In the genomic region with DNA sequence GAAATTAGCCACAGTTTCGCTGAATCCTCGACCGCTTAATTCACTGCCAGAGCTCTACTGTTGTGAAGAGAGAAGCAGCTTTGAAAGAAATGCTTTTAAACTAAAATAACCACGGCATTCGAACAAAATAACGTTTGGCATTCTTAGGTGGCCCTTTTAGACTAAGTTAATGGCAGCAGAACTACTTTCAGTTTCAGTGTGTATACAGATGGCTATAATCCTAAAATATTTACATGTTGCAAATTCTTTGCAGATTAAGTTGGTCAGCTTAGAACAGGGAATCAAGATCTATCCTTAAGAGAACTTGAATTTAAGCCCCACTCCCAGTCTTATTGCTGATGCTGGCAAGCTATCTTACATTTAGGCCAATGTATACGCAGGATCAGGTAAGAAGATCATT, we compare ENCODE assay signal across 25 cellular contexts.
DNase-seq lines count a peak whose midpoint lies in the region; ATAC-seq and TF ChIP-seq lines count a peak whose summit lies in the region.
"Had no signal": no experiment of that assay in that cellular context is flagged by ENCODE, and none has a peak within 500 bp of the region (broad histone marks: within the 10 kb centered on the region; RNA-seq: fewer than 3 reads in every experiment).

No MANE protein-coding gene starts in this region.

- ATAC-seq in gastroesophageal sphincter (no peak), HG02678 (IDR thresholded peaks at IDR 0.05; ENCODE audit: unreplicated experiment) (no peak), GM18511 (IDR thresholded peaks at IDR 0.05; ENCODE audit: unreplicated experiment) (no peak)
- ATAC-seq: HCT116, Right ventricle myocardium inferior had no signal

- H3K27ac ChIP-seq in KMS-11 (peak overlapping the region; percentile 14; the same call in 1 of the 2 replicates), gastroesophageal sphincter (peak overlapping the region in 3 of 4 donors; percentile 36 to 57 (median 42)), stomach smooth muscle (ENCODE audit: low read length) (no peak overlapping the region)
- no peak overlapping the region for H3K27ac ChIP-seq in CD8-positive, alpha-beta memory T cell (ENCODE audit: low read depth, low read length)
- H3K27ac ChIP-seq: coronary artery, esophagus squamous epithelium, transverse colon had no signal

- CTCF ChIA-PET in CD8-positive, alpha-beta memory T cell (lab: Charles Lee): no interaction called here

- H3K36me3 ChIP-seq in KMS-11 (ENCODE audit: insufficient read depth): no peaks in the 10 kb centered on the region
- no peaks in the 10 kb centered on the region for H3K36me3 ChIP-seq in adipocyte (ENCODE audit: control insufficient read depth, insufficient read depth, low read length, severe bottlenecking)
- no peaks in the 10 kb centered on the region for H3K36me3 ChIP-seq in gastroesophageal sphincter
- H3K36me3 ChIP-seq in stomach smooth muscle (ENCODE audit: control insufficient read depth in 2 of 2, insufficient read depth in 2 of 2, low read length in 2 of 2): no peaks in the 10 kb centered on the region
- H3K36me3 ChIP-seq in CD8-positive, alpha-beta memory T cell (ENCODE audit: insufficient read depth, low read length): no peaks in the 10 kb centered on the region
- H3K36me3 ChIP-seq: BE2C, esophagus squamous epithelium, transverse colon had no signal

- TF ChIP-seq CTCF in KMS-11 (conservative IDR thresholded peaks at IDR 0.05; ENCODE audit: low read depth, low read length) (no peak), gastroesophageal sphincter (IDR thresholded peaks at IDR 0.05) (no peak)

- H3K27me3 Mint-ChIP-seq in CD8-positive, alpha-beta memory T cell: no peaks in the 10 kb centered on the region
- H3K27me3 Mint-ChIP-seq: progenitor cell of endocrine pancreas had no signal

- H3K4me1 ChIP-seq in KMS-11 (ENCODE audit: low read depth, poor library complexity, severe bottlenecking) (peaks cover 12% of the 10 kb centered on the region), adipocyte (ENCODE audit: control insufficient read depth, insufficient read depth, low read length) (no peaks in the 10 kb centered on the region), gastroesophageal sphincter (peaks cover 0 to 23% (median 0%) of the 10 kb centered on the region in 3 donors), stomach smooth muscle (ENCODE audit: control insufficient read depth, insufficient read depth, low read length) (peaks cover 3% of the 10 kb centered on the region)
- H3K4me1 ChIP-seq in CD8-positive, alpha-beta memory T cell (ENCODE audit: insufficient read depth, low read length): no peaks in the 10 kb centered on the region
- H3K4me1 ChIP-seq: BE2C, esophagus squamous epithelium had no signal

- no peak for TF ChIP-seq EP300 in gastroesophageal sphincter (IDR thresholded peaks at IDR 0.05)

- H3K4me3 Mint-ChIP-seq in CD8-positive, alpha-beta memory T cell: no peak overlapping the region
- H3K4me3 Mint-ChIP-seq: neural crest cell had no signal

- peaks cover 0 to 4% (median 0%) of the 10 kb centered on the region in 3 donors for H3K36me3 Mint-ChIP-seq in CD8-positive, alpha-beta memory T cell

- H3K9ac ChIP-seq in KMS-11 (no peak overlapping the region; the same call in 1 of the 2 replicates), adipocyte (ENCODE audit: low read length) (peak overlapping the region; percentile 60), stomach smooth muscle (ENCODE audit: low read length in 2 of 2) (peak overlapping the region in 1 of 2 donors; percentile 39)

- no peaks in the 10 kb centered on the region for H3K4me1 Mint-ChIP-seq in CD8-positive, alpha-beta memory T cell
- H3K4me1 Mint-ChIP-seq: neural crest cell had no signal

- H3K4me3 ChIP-seq in KMS-11 (IDR thresholded peaks at IDR 0.05; ENCODE audit: insufficient read depth, low read depth, low read length): no peak overlapping the region
- peak overlapping the region; percentile 20 for H3K4me3 ChIP-seq in adipocyte (ENCODE audit: low read length)
- H3K4me3 ChIP-seq in gastroesophageal sphincter: peak overlapping the region; percentile 2 to 22
- H3K4me3 ChIP-seq in stomach smooth muscle (ENCODE audit: low read length in 2 of 2): peak overlapping the region; percentile 2 to 31
- H3K4me3 ChIP-seq in CD8-positive, alpha-beta memory T cell (ENCODE audit: low read length): no peak overlapping the region
- H3K4me3 ChIP-seq: coronary artery, transverse colon had no signal

- H3K27ac Mint-ChIP-seq in CD8-positive, alpha-beta memory T cell: no peak overlapping the region
- H3K27ac Mint-ChIP-seq: progenitor cell of endocrine pancreas had no signal

- DNase-seq in adipocyte (ENCODE audit: low read depth): peak; percentile 28
- DNase-seq in anterior cingulate cortex (lab: John Stamatoyannopoulos, UW): no peak
- DNase-seq in CD8-positive, alpha-beta memory T cell: no peak
- DNase-seq: activated CD4-positive, alpha-beta T cell treated with anti-CD3 and anti-CD28 coated beads, Interleukin-2, amount 50 U/mL, for 48 hours; activated CD4-positive, CD25-positive, alpha-beta regulatory T cell; activated effector memory CD4-positive, alpha-beta T cell treated with Interleukin-2 at 50 U/mL for 16 hours; BE2C; esophagus squamous epithelium; hippocampal formation; MV-4-11; NCI-H1694 treated with DMSO at 0.1 percent for 48 hours; NCI-H69; stimulated activated naive CD4-positive, alpha-beta T cell treated with Interleukin-2 at 50 U/mL for 16 hours; T1000; transverse colon had no signal

- no peaks in the 10 kb centered on the region for H3K9me3 ChIP-seq in adipocyte (ENCODE audit: control insufficient read depth, low read length)
- H3K9me3 ChIP-seq in gastroesophageal sphincter: no peaks in the 10 kb centered on the region
- no peaks in the 10 kb centered on the region for H3K9me3 ChIP-seq in stomach smooth muscle (ENCODE audit: control insufficient read depth in 2 of 2, low read length in 2 of 2)
- no peaks in the 10 kb centered on the region for H3K9me3 ChIP-seq in CD8-positive, alpha-beta memory T cell (ENCODE audit: low read length)
- H3K9me3 ChIP-seq: BE2C, esophagus squamous epithelium, transverse colon had no signal

- no peaks in the 10 kb centered on the region for H3K79me2 ChIP-seq in KMS-11 (ENCODE audit: insufficient read depth, low read depth)

- no peaks in the 10 kb centered on the region for H3K9me3 Mint-ChIP-seq in CD8-positive, alpha-beta memory T cell
- H3K9me3 Mint-ChIP-seq: neural crest cell had no signal

- POLR2A ChIA-PET in CD8-positive, alpha-beta memory T cell (lab: Charles Lee): interaction anchor here (0.6 kb wide), 1 partner anchor 395 kb away, joined by 3 read pairs; no protein-coding TSS in a partner anchor

- no peak for TF ChIP-seq POLR2A in gastroesophageal sphincter (IDR thresholded peaks at IDR 0.05)

- peak overlapping the region; percentile 32 for H3K4me2 ChIP-seq in KMS-11

- H3K27me3 ChIP-seq in KMS-11 (ENCODE audit: insufficient read depth, low read depth) (no peaks in the 10 kb centered on the region), adipocyte (replicated peaks; ENCODE audit: control insufficient read depth, insufficient read depth, low read length) (no peaks in the 10 kb centered on the region), gastroesophageal sphincter (no peaks in the 10 kb centered on the region), stomach smooth muscle (ENCODE audit: control insufficient read depth in 1 of 2, insufficient read depth in 2 of 2, low read length in 2 of 2) (no peaks in the 10 kb centered on the region)
- H3K27me3 ChIP-seq in CD8-positive, alpha-beta memory T cell (ENCODE audit: insufficient read depth, low read length, poor library complexity, severe bottlenecking): no peaks in the 10 kb centered on the region
- H3K27me3 ChIP-seq: BE2C, esophagus squamous epithelium, transverse colon had no signal

- 30 to 35% methylated on average over 7 of the region's 7 CpGs for WGBS in gastroesophageal sphincter (ENCODE audit: low coverage in 1 of 2), 2 donors

- peak overlapping the region; percentile 16 for H2AFZ ChIP-seq in KMS-11 (ENCODE audit: low read depth)

- no peaks in the 10 kb centered on the region for H4K20me1 ChIP-seq in KMS-11 (ENCODE audit: insufficient read depth)

Comparison
In these comparisons a context has a peak if more than half of its experiments do, and no peak if none do; other contexts are left out.
1. H3K27ac ChIP-seq: peak in KMS-11 (single experiment) and gastroesophageal sphincter (3 of 4); none in stomach smooth muscle (single experiment) and CD8-positive, alpha-beta memory T cell (single experiment).
2. H3K4me3 ChIP-seq: peak in adipocyte (single experiment), gastroesophageal sphincter (2 of 2) and stomach smooth muscle (2 of 2); none in KMS-11 (single experiment) and CD8-positive, alpha-beta memory T cell (single experiment).